Comparison of ENCODE assay signal across 1 cellular context in genomic region chr12:116142936-116143882, GRCh38.
TF ChIP-seq lines count a peak whose summit lies in the region.

No MANE protein-coding gene starts in this region.

TF ChIP-seq in HepG2, 621 proteins besides CTCF, POLR2A, EP300 and RAD21 (continued from another document):
- TF ChIP-seq AKNA (CRISPR knock-in tag; IDR thresholded peaks at IDR 0.05; ENCODE audit: borderline replicate concordance) (no peak), SETDB1 (CRISPR knock-in tag; IDR thresholded peaks at IDR 0.05; ENCODE audit: borderline replicate concordance) (no peak), ZNF496 (CRISPR knock-in tag; IDR thresholded peaks at IDR 0.05; ENCODE audit: insufficient replicate concordance) (no peak), ZNF570 (CRISPR knock-in tag; IDR thresholded peaks at IDR 0.05; ENCODE audit: borderline replicate concordance) (no peak), NFE2 (CRISPR knock-in tag; IDR thresholded peaks at IDR 0.05) (no peak), PHF20 (CRISPR knock-in tag; IDR thresholded peaks at IDR 0.05) (no peak), ZSCAN25 (CRISPR knock-in tag; IDR thresholded peaks at IDR 0.05) (no peak), SAFB2 (CRISPR knock-in tag; IDR thresholded peaks at IDR 0.05; ENCODE audit: borderline replicate concordance, low read depth) (no peak), MEIS1 (CRISPR knock-in tag; IDR thresholded peaks at IDR 0.05; ENCODE audit: borderline replicate concordance) (no peak), ZNF362 (CRISPR knock-in tag; IDR thresholded peaks at IDR 0.05; ENCODE audit: borderline replicate concordance) (no peak)
